In the genomic region with DNA sequence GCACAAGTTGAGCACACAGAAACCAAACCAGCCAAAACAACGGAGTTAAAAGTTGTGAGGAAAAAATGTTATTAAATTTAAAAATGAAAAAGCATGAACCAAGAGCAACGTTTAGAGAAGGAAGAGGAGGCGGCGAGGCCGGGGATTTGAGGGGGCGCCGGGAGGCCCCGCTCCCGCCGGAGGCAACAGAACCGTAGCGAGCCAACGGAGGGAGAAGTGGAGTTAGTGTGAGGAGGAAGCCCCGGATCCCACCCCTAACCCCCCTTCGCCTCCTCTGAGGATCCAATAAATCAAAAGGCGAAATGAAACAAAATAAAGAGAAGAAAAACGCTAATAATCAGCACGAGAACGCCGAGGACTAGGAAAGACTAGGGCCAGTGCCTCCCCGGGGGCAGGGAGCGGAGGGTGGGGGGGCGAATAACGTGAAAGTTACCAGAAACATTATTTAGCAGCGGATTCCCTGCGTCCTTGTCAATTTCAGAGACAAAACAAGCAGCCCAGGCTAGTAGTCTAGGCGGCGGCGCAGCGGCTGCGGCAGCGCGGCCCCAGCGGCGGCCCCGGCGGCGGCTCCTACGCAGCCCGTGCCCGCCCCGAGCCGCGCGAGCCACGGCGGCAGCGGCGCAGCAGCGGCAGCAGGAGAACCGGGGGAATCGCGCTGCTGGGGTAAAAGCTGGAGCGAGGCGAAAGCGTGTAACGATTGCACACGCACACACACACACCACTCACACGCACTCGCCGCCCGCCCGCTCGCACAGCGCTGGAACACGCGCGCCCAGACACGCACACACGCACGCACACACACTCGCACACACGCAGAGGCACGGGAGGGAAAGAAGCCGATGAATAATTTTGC, we compare ENCODE assay signal across 8 cellular contexts.
DNase-seq lines count a peak whose midpoint lies in the region; ATAC-seq and TF ChIP-seq lines count a peak whose summit lies in the region.

No MANE protein-coding gene starts in this region.

- H3K27ac Mint-ChIP-seq in stimulated activated naive CD8-positive, alpha-beta T cell treated with anti-CD3 and anti-CD28 coated beads, Interleukin-15, Interleukin-2, amounts not matched to agents 100 ng/mL and 50 ng/mL, for 24 hours = peak overlapping the region; percentile 68
- H3K27ac Mint-ChIP-seq in nephron = peak overlapping the region; percentile 98 to 100 (median 100)

- H3K4me1 Mint-ChIP-seq in stimulated activated naive CD8-positive, alpha-beta T cell treated with anti-CD3 and anti-CD28 coated beads, Interleukin-15, Interleukin-2, amounts not matched to agents 100 ng/mL and 50 ng/mL, for 24 hours (ENCODE audit: low read depth) = peaks cover 55% of the 10 kb centered on the region
- peaks cover 28% of the 10 kb centered on the region for H3K4me1 Mint-ChIP-seq in nephron

- H3K27ac ChIP-seq in WERI-Rb-1 = peak overlapping the region; percentile 95

- peak overlapping the region; percentile 69 for H3K4me3 ChIP-seq in WERI-Rb-1 (ENCODE audit: low read depth, low read length)

- no peaks in the 10 kb centered on the region for H3K27me3 ChIP-seq in WERI-Rb-1 (ENCODE audit: insufficient read depth, low read depth, severe bottlenecking)

- peaks cover 7% of the 10 kb centered on the region for H3K9me3 Mint-ChIP-seq in stimulated activated naive CD8-positive, alpha-beta T cell treated with anti-CD3 and anti-CD28 coated beads, Interleukin-15, Interleukin-2, amounts not matched to agents 100 ng/mL and 50 ng/mL, for 24 hours
- peaks cover 6% of the 10 kb centered on the region for H3K9me3 Mint-ChIP-seq in nephron

- peaks cover 6% of the 10 kb centered on the region for H3K36me3 Mint-ChIP-seq in stimulated activated naive CD8-positive, alpha-beta T cell treated with anti-CD3 and anti-CD28 coated beads, Interleukin-15, Interleukin-2, amounts not matched to agents 100 ng/mL and 50 ng/mL, for 24 hours (ENCODE audit: low read depth)
- peaks cover 48% of the 10 kb centered on the region for H3K36me3 Mint-ChIP-seq in nephron (ENCODE audit: low read depth)

- H3K36me3 ChIP-seq in WERI-Rb-1 = peaks cover 49% of the 10 kb centered on the region

- DNase-seq in stimulated activated naive CD8-positive, alpha-beta T cell treated with anti-CD3 and anti-CD28 coated beads, Interleukin-15, Interleukin-2, amounts not matched to agents 100 U/mL and 50 U/mL, for 24 hours = no peak
- peak; percentile 12 for DNase-seq in WERI-Rb-1
- DNase-seq in fibroblast of peridontal ligament (ENCODE audit: extremely low read depth) = peak; percentile 47
- DNase-seq in T1000 (lab: John Stamatoyannopoulos, UW) = no peak

- no peaks in the 10 kb centered on the region for H3K9me3 ChIP-seq in WERI-Rb-1 (ENCODE audit: severe bottlenecking)

- TF ChIP-seq CTCF in WERI-Rb-1 (IDR thresholded peaks at IDR 0.05; ENCODE audit: low read depth, low read length) (no peak), nephron (IDR thresholded peaks at IDR 0.05; ENCODE audit: unreplicated experiment in 3 of 3) (no peak)

- H3K27me3 Mint-ChIP-seq in stimulated activated naive CD8-positive, alpha-beta T cell treated with anti-CD3 and anti-CD28 coated beads, Interleukin-15, Interleukin-2, amounts not matched to agents 100 ng/mL and 50 ng/mL, for 24 hours = peaks cover 96% of the 10 kb centered on the region
- peaks cover 65% of the 10 kb centered on the region for H3K27me3 Mint-ChIP-seq in nephron (ENCODE audit: low read depth)

- H3K4me3 Mint-ChIP-seq in stimulated activated naive CD8-positive, alpha-beta T cell treated with anti-CD3 and anti-CD28 coated beads, Interleukin-15, Interleukin-2, amounts not matched to agents 100 ng/mL and 50 ng/mL, for 24 hours = peak overlapping the region; percentile 86
- H3K4me3 Mint-ChIP-seq in nephron = peak overlapping the region; percentile 96 to 98 (median 98)

- no peak for ATAC-seq in stimulated activated naive CD8-positive, alpha-beta T cell treated with anti-CD3 and anti-CD28 coated beads, Interleukin-15, Interleukin-2, amounts not matched to agents 100 U/mL and 50 U/mL, for 24 hours
- peak; percentile 36 for ATAC-seq in HG03521 (IDR thresholded peaks at IDR 0.05; ENCODE audit: unreplicated experiment)
- ATAC-seq in GM18870 (IDR thresholded peaks at IDR 0.05; ENCODE audit: unreplicated experiment) = no peak

Comparison
In these comparisons a context has a peak if more than half of its experiments do, and no peak if none do; other contexts are left out.
1. DNase-seq: peak in WERI-Rb-1 (single experiment) and fibroblast of peridontal ligament (single experiment); none in stimulated activated naive CD8-positive, alpha-beta T cell treated with anti-CD3 and anti-CD28 coated beads, Interleukin-15, Interleukin-2, amounts not matched to agents 100 U/mL and 50 U/mL, for 24 hours (single experiment) and T1000 (single experiment).